In genomic region chr18:65753520-65753919, GRCh38 we compare ENCODE assay signal across 8 cellular contexts. TPM values are rescaled to one million over a fixed set of nuclear protein-coding genes. Genes with fewer than 3 reads are reported as not detected.
A peak's percentile ranks its signal among the peaks of the same experiment; 100 is the strongest.
DNase-seq lines count a peak whose midpoint lies in the region; ATAC-seq and TF ChIP-seq lines count a peak whose summit lies in the region.

No MANE protein-coding gene starts in this region.

- intact Hi-C loops in lower lobe of right lung (cut with DNase I) = no loop called here

- peak; percentile 15 for TF ChIP-seq CTCF in lower lobe of right lung (IDR thresholded peaks at IDR 0.05)

- peaks cover 11% of the 10 kb centered on the region for H3K4me1 ChIP-seq in lower lobe of right lung

- H3K27me3 ChIP-seq in lower lobe of right lung (ENCODE audit: low read depth) = peaks cover 30% of the 10 kb centered on the region

- H3K9me3 ChIP-seq in lower lobe of right lung = no peaks in the 10 kb centered on the region

- no peak overlapping the region for H3K4me3 ChIP-seq in lower lobe of right lung

- H3K36me3 ChIP-seq in lower lobe of right lung = no peaks in the 10 kb centered on the region

- peak; percentile 67 for ATAC-seq in GM18519 (IDR thresholded peaks at IDR 0.05; ENCODE audit: low FRiP score, unreplicated experiment)
- ATAC-seq in lower lobe of right lung = no peak
- ATAC-seq in GM19328 (IDR thresholded peaks at IDR 0.05; ENCODE audit: unreplicated experiment) = no peak
- ATAC-seq in GM21381 (IDR thresholded peaks at IDR 0.05; ENCODE audit: unreplicated experiment) = no peak
- ATAC-seq in GM19463 (IDR thresholded peaks at IDR 0.05; ENCODE audit: unreplicated experiment) = no peak

- no peak overlapping the region for H3K27ac ChIP-seq in lower lobe of right lung

- DNase-seq in NCI-H1105 (lab: John Stamatoyannopoulos, UW) (peak; percentile 14), SKM-1 treated with dmso at 0.1 percent for 144 hours (lab: John Stamatoyannopoulos, UW; ENCODE audit: unreplicated experiment) (peak; percentile 54), lower lobe of right lung (no peak)
- DNase-seq in stimulated activated naive CD4-positive, alpha-beta T cell (lab: John Stamatoyannopoulos, UW) = no peak

RNA-seq across cellular contexts. Expression of gene CDH7, which starts 2.7 kb away (rescaled TPM):
- not detected for total RNA-seq in lower lobe of right lung

Comparison
In these comparisons a context has a peak if more than half of its experiments do, and no peak if none do; other contexts are left out.
1. DNase-seq: peak in NCI-H1105 (single experiment) and SKM-1 treated with dmso at 0.1 percent for 144 hours (single experiment); none in lower lobe of right lung (single experiment) and stimulated activated naive CD4-positive, alpha-beta T cell (0 of 6).